ENCODE assay signal across 8 cellular contexts in genomic region chr11:69641681-69642548, GRCh38. TPM values are rescaled to one million over a fixed set of nuclear protein-coding genes. Genes with fewer than 3 reads are reported as not detected.
DNase-seq lines count a peak whose midpoint lies in the region; ATAC-seq and TF ChIP-seq lines count a peak whose summit lies in the region.

No MANE protein-coding gene starts in this region.

- no peaks in the 10 kb centered on the region for H3K27me3 Mint-ChIP-seq in Caco-2 (ENCODE audit: insufficient read depth, unreplicated experiment)

- peak overlapping the region; percentile 97 for H3K27ac Mint-ChIP-seq in Caco-2 (ENCODE audit: unreplicated experiment)

- H3K36me3 Mint-ChIP-seq in Caco-2 (ENCODE audit: insufficient read depth, unreplicated experiment), result peaks cover 86% of the 10 kb centered on the region

- POLR2A ChIA-PET in Caco-2 (lab: Charles Lee) (interaction anchor here (0.6 kb wide), 2 partner anchors 35 to 261 kb away, joined by 6 read pairs; no protein-coding TSS in a partner anchor), Panc1 (lab: Charles Lee) (no interaction called here)

- H3K9me3 Mint-ChIP-seq in Caco-2 (ENCODE audit: unreplicated experiment), result no peaks in the 10 kb centered on the region

- H3K4me1 ChIP-seq in Caco-2, result peaks cover 19% of the 10 kb centered on the region
- peaks cover 39% of the 10 kb centered on the region for H3K4me1 ChIP-seq in Panc1 (ENCODE audit: control insufficient read depth, insufficient read depth, low read length)
- peaks cover 61 to 95% (median 88%) of the 10 kb centered on the region in 4 donors for H3K4me1 ChIP-seq in esophagus muscularis mucosa
- H3K4me1 ChIP-seq in parathyroid adenoma, result no peaks in the 10 kb centered on the region

- H3K27me3 ChIP-seq in Caco-2 (replicated peaks; ENCODE audit: control insufficient read depth, insufficient read depth, low read length) (no peaks in the 10 kb centered on the region), Panc1 (ENCODE audit: control insufficient read depth, insufficient read depth, low read length) (no peaks in the 10 kb centered on the region), esophagus muscularis mucosa (peaks cover 7 to 50% (median 15%) of the 10 kb centered on the region in 4 donors), parathyroid adenoma (ENCODE audit: control insufficient read depth, insufficient read depth, low read length) (no peaks in the 10 kb centered on the region)

- H3K4me3 ChIP-seq in Caco-2 (ENCODE audit: low read depth, low read length) (peak overlapping the region; percentile 73), Panc1 (ENCODE audit: low read depth in 2 of 2, low read length in 2 of 2) (peak overlapping the region; percentile 80 to 93), esophagus muscularis mucosa (peak overlapping the region; percentile 78 to 90 (median 84)), parathyroid adenoma (ENCODE audit: low read depth, low read length) (peak overlapping the region; percentile 66)

- H3K9ac ChIP-seq in parathyroid adenoma, result no peak overlapping the region

- no peaks in the 10 kb centered on the region for H3K79me2 ChIP-seq in parathyroid adenoma

- H3K27ac ChIP-seq in Panc1 (ENCODE audit: low read length) (peak overlapping the region; percentile 89), esophagus muscularis mucosa (replicated peaks in 1 of 4) (peak overlapping the region; percentile 89 to 94 (median 92)), parathyroid adenoma (no peak overlapping the region)

- intact Hi-C loops in Caco-2 (cut with micrococcal nuclease; ENCODE audit: unreplicated experiment) (loop anchor here (1.0 kb wide), 1 partner anchor 368 kb away; no protein-coding TSS in a partner anchor), Panc1 (cut with micrococcal nuclease; ENCODE audit: unreplicated experiment) (loop anchor here (2.0 to 5.0 kb wide), 4 partner anchors 265 to 539 kb away; no protein-coding TSS in a partner anchor), esophagus muscularis mucosa (cut with DNase I) (loop anchor here (2.0 to 5.0 kb wide), 3 partner anchors 350 to 541 kb away; partner anchors contain the start of gene MYEOV)

- H3K36me3 ChIP-seq in Caco-2 (ENCODE audit: control insufficient read depth, insufficient read depth, low read length), result peaks cover 7% of the 10 kb centered on the region
- peaks cover 10% of the 10 kb centered on the region; the same call in 1 of the 2 replicates for H3K36me3 ChIP-seq in Panc1 (ENCODE audit: control insufficient read depth, insufficient read depth, low read length)
- H3K36me3 ChIP-seq in esophagus muscularis mucosa, result peaks cover 0 to 30% (median 6%) of the 10 kb centered on the region in 4 donors
- H3K36me3 ChIP-seq in parathyroid adenoma (ENCODE audit: control insufficient read depth, insufficient read depth, low read length), result no peaks in the 10 kb centered on the region

- under 1% methylated on average over 58 of the region's 68 CpGs for WGBS in esophagus muscularis mucosa

- H2AFZ ChIP-seq in parathyroid adenoma, result peak overlapping the region; percentile 46

- peak overlapping the region; percentile 63 for H3K4me2 ChIP-seq in parathyroid adenoma (ENCODE audit: low read length)

- no TSS peak for BruUV-seq in Caco-2 (replicated peaks; lab: Mats Ljungman, UMichigan)
- no TSS peak for BruUV-seq in Panc1 (replicated peaks; lab: Mats Ljungman, UMichigan)

- H3K4me3 Mint-ChIP-seq in Caco-2 (ENCODE audit: unreplicated experiment), result peak overlapping the region; percentile 96

- no peak for TF ChIP-seq POLR2A in esophagus muscularis mucosa (IDR thresholded peaks at IDR 0.05; ENCODE audit: low read depth)

- DNase-seq in Caco-2, result peak; percentile 30 to 47
- DNase-seq in Panc1 (ENCODE audit: low read depth, low spot score), result no peak
- no peak for DNase-seq in esophagus muscularis mucosa (ENCODE audit: extremely low spot score)
- DNase-seq in AG08396 (ENCODE audit: low spot score), result no peak
- no peak for DNase-seq in mesenteric fat pad (ENCODE audit: low spot score)

- CTCF ChIA-PET in Caco-2 (lab: Charles Lee) (interaction anchor here (0.6 to 1.3 kb wide), 4 partner anchors 8 to 349 kb away, joined by 3 to 4 read pairs (median 3); partner anchors contain the start of gene LTO1), Panc1 (lab: Charles Lee) (interaction anchor here (0.8 kb wide), 1 partner anchor 1081 kb away, joined by 7 read pairs; no protein-coding TSS in a partner anchor)

- no peak for TF ChIP-seq EP300 in esophagus muscularis mucosa (IDR thresholded peaks at IDR 0.05)

- ATAC-seq in Panc1 (no peak), GM21619 (IDR thresholded peaks at IDR 0.05; ENCODE audit: unreplicated experiment) (no peak), GM21447 (IDR thresholded peaks at IDR 0.05; ENCODE audit: unreplicated experiment) (no peak)

- in situ Hi-C loops in Panc1 (cut with HindIII; ENCODE audit: low pct_unique_long_range_greater_than_20kb, low sequenced_read_pairs), result no loop called here

- H3K4me1 Mint-ChIP-seq in Caco-2 (ENCODE audit: low read depth, unreplicated experiment), result peaks cover 13% of the 10 kb centered on the region

- TF ChIP-seq CTCF in Caco-2 (IDR thresholded peaks at IDR 0.05; ENCODE audit: insufficient read depth in 1 of 2, low read depth in 1 of 2, low read length in 1 of 2, severe bottlenecking in 1 of 2, unreplicated experiment in 1 of 2) (no peak), Panc1 (IDR thresholded peaks at IDR 0.05) (no peak), esophagus muscularis mucosa (IDR thresholded peaks at IDR 0.05) (no peak), parathyroid adenoma (IDR thresholded peaks at IDR 0.05) (no peak)

- no peaks in the 10 kb centered on the region for H3K9me3 ChIP-seq in Caco-2
- no peaks in the 10 kb centered on the region for H3K9me3 ChIP-seq in Panc1 (ENCODE audit: control insufficient read depth, insufficient read depth, low read depth, low read length)
- no peaks in the 10 kb centered on the region for H3K9me3 ChIP-seq in esophagus muscularis mucosa
- no peaks in the 10 kb centered on the region for H3K9me3 ChIP-seq in parathyroid adenoma (ENCODE audit: control insufficient read depth, low read length)

RNA-seq across cellular contexts. Expression of gene CCND1, which starts 1.0 kb away (rescaled TPM):
- total RNA-seq in Caco-2 (2022) (288 and 331 TPM in 2 replicates), Panc1 (2021; ENCODE audit: unreplicated experiment) (259 TPM), esophagus muscularis mucosa (10 to 100 TPM; 54.4 to 92.7 (median 62.0) TPM), mesenteric fat pad (788 TPM)
- polyA plus RNA-seq in Panc1 (2012; ENCODE audit: insufficient read length), result 275 TPM

RNA-seq across cellular contexts. Expression of gene LTO1, which starts 33.2 kb away (rescaled TPM):
- 49.3 and 51.3 TPM in 2 replicates for total RNA-seq in Caco-2 (2022)
- 28.7 TPM for total RNA-seq in Panc1 (2021; ENCODE audit: unreplicated experiment)
- 73.8 TPM for polyA plus RNA-seq in Panc1 (2012; ENCODE audit: insufficient read length)
- 10 to 100 TPM; 12.2 to 18.6 (median 14.1) TPM for total RNA-seq in esophagus muscularis mucosa
- total RNA-seq in mesenteric fat pad, result 19.2 TPM

Comparison
In these comparisons a context has a peak if more than half of its experiments do, and no peak if none do; other contexts are left out.
1. DNase-seq: peak in Caco-2 (2 of 2); none in Panc1 (single experiment), esophagus muscularis mucosa (single experiment), AG08396 (single experiment) and mesenteric fat pad (single experiment).
2. Peak in every context shown above with its lines, with median percentiles within 50 percentile points of each other: H3K4me3 ChIP-seq.